8 cellular contexts compared by ENCODE assay signal in genomic region chr11:27471067-27471587, GRCh38. TPM values are rescaled to one million over a fixed set of nuclear protein-coding genes. Genes with fewer than 3 reads are reported as not detected.
DNase-seq lines count a peak whose midpoint lies in the region; ATAC-seq and TF ChIP-seq lines count a peak whose summit lies in the region.

No MANE protein-coding gene starts in this region.

- H4K20me1 ChIP-seq in MM.1S (ENCODE audit: insufficient read depth, low read length): no peaks in the 10 kb centered on the region

- DNase-seq in Caki2 (ENCODE audit: low read depth) (peak; percentile 45), MM.1S (no peak), colonic mucosa (peak; percentile 39), posterior cingulate gyrus (no peak), NCI-H1694 treated with DMSO at 0.1 percent for 48 hours (lab: John Stamatoyannopoulos, UW) (no peak)
- no peak for DNase-seq in stimulated activated CD4-positive, alpha-beta T cell treated with anti-CD3 and anti-CD28 coated beads, Interleukin-4, amount 100 ng/mL, for 24 hours

- intact Hi-C loops in colonic mucosa (cut with DNase I): loop anchor here (10.0 kb wide), 1 partner anchor 106 kb away; the partner anchor contains the start of gene CCDC34
- intact Hi-C loops in posterior cingulate gyrus (cut with DNase I): loop anchor here (5.0 kb wide), 1 partner anchor 109 kb away; the partner anchor contains the start of gene CCDC34

- in situ Hi-C loops in Caki2 (cut with HindIII; ENCODE audit: low pct_unique_long_range_greater_than_20kb, low sequenced_read_pairs): loop anchor here (25.0 kb wide), 1 partner anchor 284 kb away; no protein-coding TSS in a partner anchor

- no peaks in the 10 kb centered on the region for H3K9me2 ChIP-seq in MM.1S (replicated peaks; ENCODE audit: insufficient read depth, low read length)

- H3K4me1 ChIP-seq in MM.1S (ENCODE audit: low read length) (no peaks in the 10 kb centered on the region), colonic mucosa (no peaks in the 10 kb centered on the region), muscle layer of duodenum (ENCODE audit: control insufficient read depth in 1 of 2, insufficient read depth in 2 of 2, low read length in 2 of 2) (peaks cover 15 to 24% of the 10 kb centered on the region in 2 donors)

- H3K9ac ChIP-seq in MM.1S (ENCODE audit: low read length): peak overlapping the region; percentile 23; the same call in 1 of the 2 replicates
- H3K9ac ChIP-seq in colonic mucosa (ENCODE audit: low read depth in 2 of 2, low read length in 2 of 2): peak overlapping the region; percentile 85 to 99

- no peaks in the 10 kb centered on the region for H3K9me3 ChIP-seq in MM.1S (replicated peaks; ENCODE audit: insufficient read depth, low read length)
- no peaks in the 10 kb centered on the region for H3K9me3 ChIP-seq in colonic mucosa
- no peaks in the 10 kb centered on the region for H3K9me3 ChIP-seq in muscle layer of duodenum (ENCODE audit: control insufficient read depth in 1 of 2, low read length in 2 of 2)

- H3K27ac ChIP-seq in MM.1S (ENCODE audit: low read length) (no peak overlapping the region), colonic mucosa (peak overlapping the region; percentile 91), muscle layer of duodenum (ENCODE audit: low read length) (peak overlapping the region; percentile 77)

- TF ChIP-seq CTCF in MM.1S (IDR thresholded peaks at IDR 0.05; ENCODE audit: low read length) (no peak), colonic mucosa (IDR thresholded peaks at IDR 0.05) (no peak)

- no peaks in the 10 kb centered on the region for H3K27me3 ChIP-seq in MM.1S (replicated peaks; ENCODE audit: insufficient read depth, low read length)
- no peaks in the 10 kb centered on the region for H3K27me3 ChIP-seq in colonic mucosa
- no peaks in the 10 kb centered on the region for H3K27me3 ChIP-seq in muscle layer of duodenum (ENCODE audit: low read depth, low read length)

- H3K4me3 ChIP-seq in MM.1S (ENCODE audit: low read length): peak overlapping the region; percentile 64
- peak overlapping the region; percentile 74 for H3K4me3 ChIP-seq in colonic mucosa
- peak overlapping the region; percentile 85 to 96 for H3K4me3 ChIP-seq in muscle layer of duodenum (ENCODE audit: low read depth in 1 of 2, low read length in 2 of 2)

- no peaks in the 10 kb centered on the region for H3F3A ChIP-seq in MM.1S (ENCODE audit: insufficient read depth, low read length)

- no peaks in the 10 kb centered on the region for H3K79me2 ChIP-seq in MM.1S (ENCODE audit: low read length)

- ATAC-seq in HG02642 (IDR thresholded peaks at IDR 0.05; ENCODE audit: poor library complexity, unreplicated experiment): no peak

- peak overlapping the region; percentile 63 for H2AFZ ChIP-seq in MM.1S (ENCODE audit: low read length)

- H3K36me3 ChIP-seq in MM.1S (replicated peaks; ENCODE audit: insufficient read depth, low read length) (no peaks in the 10 kb centered on the region), colonic mucosa (no peaks in the 10 kb centered on the region), muscle layer of duodenum (ENCODE audit: control insufficient read depth in 1 of 2, insufficient read depth in 2 of 2, low read length in 2 of 2) (no peaks in the 10 kb centered on the region)

- H3K4me2 ChIP-seq in MM.1S (ENCODE audit: low read depth, low read length): peak overlapping the region; percentile 87

RNA-seq across cellular contexts. Expression of gene LGR4, which starts 1.5 kb away (rescaled TPM):
- total RNA-seq in Caki2 (2014; rRNA removed; shearing (Covaris generic); ENCODE audit: low replicate concordance): 56.9 and 58.4 TPM in 2 replicates
- total RNA-seq in colonic mucosa: 10 to 100 TPM; 88.2 to 94.5 TPM

RNA-seq across cellular contexts. Expression of gene LIN7C, which starts 35.4 kb away (rescaled TPM):
- 11.9 and 15.5 TPM in 2 replicates for total RNA-seq in Caki2 (2014; rRNA removed; shearing (Covaris generic); ENCODE audit: low replicate concordance)
- 10 to 100 TPM; 40.7 to 53.0 TPM for total RNA-seq in colonic mucosa

Comparison
In these comparisons a context has a peak if more than half of its experiments do, and no peak if none do; other contexts are left out.
1. DNase-seq: peak in Caki2 (single experiment) and colonic mucosa (single experiment); none in MM.1S (single experiment), posterior cingulate gyrus (0 of 10), NCI-H1694 treated with DMSO at 0.1 percent for 48 hours (single experiment) and stimulated activated CD4-positive, alpha-beta T cell treated with anti-CD3 and anti-CD28 coated beads, Interleukin-4, amount 100 ng/mL, for 24 hours (single experiment).
2. Peak in every context shown above with its lines, with median percentiles within 50 percentile points of each other: H3K4me3 ChIP-seq.